In the genomic region with DNA sequence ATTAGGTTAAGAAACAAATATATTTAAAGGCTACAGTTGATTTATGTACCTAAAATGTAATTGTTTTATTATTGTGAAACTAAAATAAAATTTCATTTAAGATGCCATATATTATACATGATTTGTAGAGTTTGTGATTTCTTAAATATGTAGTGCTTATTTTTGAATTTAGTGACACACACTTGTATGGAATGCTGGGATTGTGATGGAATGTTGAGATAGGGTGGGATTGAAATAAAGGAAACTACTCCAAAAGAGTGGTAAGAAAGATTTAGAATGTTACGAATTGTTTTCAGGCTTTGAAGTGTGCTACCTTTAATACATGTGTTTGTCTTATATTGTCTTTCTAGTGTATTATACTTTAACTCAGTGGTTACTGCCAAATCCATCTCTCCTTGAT, we compare ENCODE assay signal across 23 cellular contexts.
"Had no signal": no experiment of that assay in that cellular context is flagged by ENCODE, and none has a peak within 500 bp of the region (broad histone marks: within the 10 kb centered on the region; RNA-seq: fewer than 3 reads in every experiment).

No MANE protein-coding gene starts in this region.

- H3K36me3 ChIP-seq: colonic mucosa, gastrocnemius medialis, heart right ventricle had no signal

- H3K27me3 ChIP-seq: colonic mucosa, gastrocnemius medialis had no signal

- H3K4me3 Mint-ChIP-seq: activated CD4-positive, alpha-beta memory T cell treated with anti-CD3 and anti-CD28 coated beads, Interleukin-2, amount 10 ng/mL, durations not matched to agents 7 days and 5 days; activated naive CD8-positive, alpha-beta T cell treated with anti-CD3 and anti-CD28 coated beads, Interleukin-2, amount 10 ng/mL, durations not matched to agents 7 days and 5 days; activated T-cell treated with anti-CD3 and anti-CD28 coated beads, Interleukin-2, amount 50 U/mL, for 24 hours; central memory CD8-positive, alpha-beta T cell; endodermal cell; immature natural killer cell had no signal

- H3K9me3 ChIP-seq: colonic mucosa, gastrocnemius medialis, heart right ventricle had no signal

- H3K4me1 Mint-ChIP-seq: activated CD4-positive, alpha-beta memory T cell treated with anti-CD3 and anti-CD28 coated beads, Interleukin-2, amount 10 ng/mL, durations not matched to agents 7 days and 5 days; activated naive CD8-positive, alpha-beta T cell treated with anti-CD3 and anti-CD28 coated beads, Interleukin-2, amount 10 ng/mL, durations not matched to agents 7 days and 5 days; central memory CD8-positive, alpha-beta T cell; endodermal cell; immature natural killer cell had no signal

- H3K4me1 ChIP-seq: colonic mucosa, gastrocnemius medialis, heart right ventricle had no signal

- H3K27me3 Mint-ChIP-seq: activated CD4-positive, alpha-beta memory T cell treated with anti-CD3 and anti-CD28 coated beads, Interleukin-2, amount 10 ng/mL, durations not matched to agents 7 days and 5 days; activated naive CD8-positive, alpha-beta T cell treated with anti-CD3 and anti-CD28 coated beads, Interleukin-2, amount 10 ng/mL, durations not matched to agents 7 days and 5 days; activated T-cell treated with anti-CD3 and anti-CD28 coated beads, Interleukin-2, amount 50 U/mL, for 24 hours; central memory CD8-positive, alpha-beta T cell had no signal

- H3K36me3 Mint-ChIP-seq: activated naive CD8-positive, alpha-beta T cell treated with anti-CD3 and anti-CD28 coated beads, Interleukin-2, amount 10 ng/mL, durations not matched to agents 7 days and 5 days; immature natural killer cell had no signal

- H3K27ac Mint-ChIP-seq: activated CD4-positive, alpha-beta memory T cell treated with anti-CD3 and anti-CD28 coated beads, Interleukin-2, amount 10 ng/mL, durations not matched to agents 7 days and 5 days; activated naive CD8-positive, alpha-beta T cell treated with anti-CD3 and anti-CD28 coated beads, Interleukin-2, amount 10 ng/mL, durations not matched to agents 7 days and 5 days; activated T-cell treated with anti-CD3 and anti-CD28 coated beads, Interleukin-2, amount 50 U/mL, for 24 hours; activated T-helper 2 cell treated with anti-CD3 and anti-CD28 coated beads, Interferon-gamma antibody, Interleukin-2, Interleukin-4, amounts not matched to agents 10 μg/mL and 5 μg/mL and 100 μg/mL, durations not matched to agents 14 hours and 24 hours and 36 hours; endodermal cell; immature natural killer cell had no signal

- DNase-seq: activated CD4-positive, alpha-beta memory T cell treated with anti-CD3 and anti-CD28 coated beads, Interleukin-2, amount 10 ng/mL, durations not matched to agents 7 days and 5 days; activated CD4-positive, alpha-beta T cell treated with anti-CD3 and anti-CD28 coated beads for 48 hours; activated CD4-positive, CD25-positive, alpha-beta regulatory T cell; activated naive CD4-positive, alpha-beta T cell treated with Interleukin-2 at 50 U/mL for 16 hours; activated naive CD8-positive, alpha-beta T cell treated with anti-CD3 and anti-CD28 coated beads, Interleukin-2, amount 10 ng/mL, durations not matched to agents 7 days and 5 days; activated T-cell treated with anti-CD3 and anti-CD28 coated beads, Interleukin-2, amount 50 U/mL, for 24 hours; anterior cingulate cortex; colonic mucosa; endodermal cell; gastrocnemius medialis; heart right ventricle; immature natural killer cell; kidney glomerular epithelial cell; occipital lobe; posterior cingulate gyrus; retina; stimulated activated CD4-positive, alpha-beta T cell treated with anti-CD3 and anti-CD28 coated beads, Interleukin-12 subunit alpha, Interleukin-12 subunit beta, amount 100 ng/mL, for 4 hours; stimulated activated CD4-positive, alpha-beta T cell treated with anti-CD3 and anti-CD28 coated beads, Interleukin-1b, Interleukin-23, amount 100 ng/mL, for 48 hours; stimulated activated CD8-positive, alpha-beta memory T cell treated with anti-CD3 and anti-CD28 coated beads, Interleukin-4, amount 100 ng/mL, for 48 hours; stimulated activated naive CD4-positive, alpha-beta T cell; T-helper 9 cell had no signal

- H3K27ac ChIP-seq: colonic mucosa, gastrocnemius medialis, heart right ventricle had no signal

- H3K4me3 ChIP-seq: colonic mucosa, gastrocnemius medialis, heart right ventricle had no signal

- H3K9me3 Mint-ChIP-seq: activated CD4-positive, alpha-beta memory T cell treated with anti-CD3 and anti-CD28 coated beads, Interleukin-2, amount 10 ng/mL, durations not matched to agents 7 days and 5 days; activated naive CD8-positive, alpha-beta T cell treated with anti-CD3 and anti-CD28 coated beads, Interleukin-2, amount 10 ng/mL, durations not matched to agents 7 days and 5 days; activated T-helper 2 cell treated with anti-CD3 and anti-CD28 coated beads, Interferon-gamma antibody, Interleukin-2, Interleukin-4, amounts not matched to agents 10 μg/mL and 5 μg/mL and 100 μg/mL, durations not matched to agents 14 hours and 24 hours and 36 hours; central memory CD8-positive, alpha-beta T cell; endodermal cell had no signal

- ATAC-seq: gastrocnemius medialis, heart right ventricle had no signal
